In the genomic region with DNA sequence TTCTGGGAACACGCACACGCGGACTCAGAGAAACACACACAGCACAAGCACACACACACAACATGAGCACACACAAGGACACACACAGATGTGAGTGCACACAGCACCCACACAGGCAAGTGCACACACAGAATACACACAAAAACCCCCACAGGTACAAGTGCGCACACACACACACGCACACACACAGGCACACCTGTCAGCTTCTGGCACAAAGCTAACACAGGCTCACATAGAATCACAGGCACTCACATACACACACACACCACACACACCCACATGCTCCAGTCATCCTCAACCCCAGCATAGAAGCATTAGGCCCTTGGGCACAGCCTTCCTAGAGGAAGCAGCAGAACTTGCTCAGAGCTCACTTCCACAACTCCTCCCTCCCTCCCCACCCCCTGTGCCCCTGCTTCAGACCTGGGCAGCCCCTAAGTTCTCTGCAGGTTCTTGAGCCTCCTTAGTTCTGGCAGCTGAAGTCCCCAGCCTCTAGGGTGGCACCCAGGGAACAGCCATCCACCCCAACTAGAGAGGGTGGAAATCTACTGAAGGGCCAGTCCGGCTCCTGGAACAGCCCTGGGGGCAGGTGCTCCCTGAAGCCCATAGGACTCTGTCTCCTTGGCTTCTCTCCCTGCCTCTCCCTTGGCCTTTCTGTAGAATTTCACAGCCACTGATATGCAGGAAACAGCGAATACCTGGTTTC, we compare ENCODE assay signal across 26 cellular contexts.
"Had no signal": no experiment of that assay in that cellular context is flagged by ENCODE, and none has a peak within 500 bp of the region (broad histone marks: within the 10 kb centered on the region; RNA-seq: fewer than 3 reads in every experiment).

No MANE protein-coding gene starts in this region.

- H3K36me3 ChIP-seq: MG63, SJCRH30 had no signal

- H3K9me3 ChIP-seq: MG63, SJCRH30 had no signal

- FAIRE-seq: HepG2 had no signal

- ATAC-seq: HepG2, Panc1, PC-3, Right ventricle myocardium inferior, SK-N-SH treated with all-trans-retinoic acid at 6 μM for 48 hours had no signal

- H3K27me3 ChIP-seq: MG63 had no signal

- DNase-seq: IMR-90, Karpas-422, KG1, MG63, NCI-H1092, NCI-H1105 treated with DMSO at 0.1 percent for 48 hours, NCI-H1417 treated with DMSO at 0.1 percent for 48 hours, NCI-H146, NCI-H1694 treated with DMSO at 0.1 percent for 48 hours, NCI-H1930, NCI-H2081, NCI-H2107, NCI-H2171, NCI-H226, NCI-H446, NCI-H510A, NCI-H524 treated with DMSO at 0.1 percent for 48 hours, NCI-H69, NCI-H774, PC-3, SHP77 treated with DMSO at 0.1 percent for 48 hours, SJCRH30 had no signal

- H3K4me3 ChIP-seq: MG63, SJCRH30 had no signal

- H3K4me1 ChIP-seq: SJCRH30 had no signal

- H3K27ac ChIP-seq: SJCRH30 had no signal
